ENCODE assay signal across 17 cellular contexts in the genomic region with DNA sequence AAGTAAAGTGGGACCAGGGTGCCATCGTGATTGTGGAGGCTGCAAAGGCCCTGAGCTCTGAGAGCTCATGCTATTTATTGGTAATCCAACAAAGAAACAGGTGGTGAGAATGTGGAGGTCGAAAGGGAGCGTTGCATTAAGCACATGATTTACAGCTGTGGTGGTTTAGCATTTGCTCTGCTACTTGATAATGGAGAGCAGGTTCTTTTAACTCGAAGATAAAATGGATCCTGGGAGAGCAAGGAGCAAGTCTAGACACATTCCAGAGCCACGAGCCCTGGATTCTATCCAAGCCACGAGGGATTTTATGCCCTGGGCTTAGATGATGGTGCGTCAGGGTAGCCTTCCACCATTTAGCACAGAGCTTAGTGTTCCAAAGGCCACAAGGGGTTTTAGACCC.
DNase-seq lines count a peak whose midpoint lies in the region; ATAC-seq and TF ChIP-seq lines count a peak whose summit lies in the region.
"Had no signal": no experiment of that assay in that cellular context is flagged by ENCODE, and none has a peak within 500 bp of the region (broad histone marks: within the 10 kb centered on the region; RNA-seq: fewer than 3 reads in every experiment).

No MANE protein-coding gene starts in this region.

- H3K9ac ChIP-seq in smooth muscle cell (ENCODE audit: low read depth), result no peak overlapping the region

- H3K4me1 Mint-ChIP-seq in activated CD4-positive, alpha-beta T cell treated with anti-CD3 and anti-CD28 coated beads, Interleukin-2, amount 10 ng/mL, durations not matched to agents 24 days and 14 days, result no peaks in the 10 kb centered on the region
- H3K4me1 Mint-ChIP-seq in stimulated activated naive B cell treated with anti-CD40 and anti-IgM and Interleukin-4, amounts not matched to agents 10 μg/mL and 1 μg/mL and 100 μg/mL, for 72 hours, result no peaks in the 10 kb centered on the region
- H3K4me1 Mint-ChIP-seq: H9 had no signal

- intact Hi-C loops in activated CD4-positive, alpha-beta T cell treated with anti-CD3 and anti-CD28 coated beads, Interleukin-2, amount 10 ng/mL, durations not matched to agents 24 days and 14 days (cut with micrococcal nuclease), result no loop called here

- 32% methylated on average over 7 of the region's 7 CpGs for WGBS in smooth muscle cell (ENCODE audit: low lambda C conversion rate)

- H3K4me3 Mint-ChIP-seq in activated CD4-positive, alpha-beta T cell treated with anti-CD3 and anti-CD28 coated beads, Interleukin-2, amount 10 ng/mL, durations not matched to agents 24 days and 14 days, result no peak overlapping the region
- H3K4me3 Mint-ChIP-seq in stimulated activated naive B cell treated with anti-CD40 and anti-IgM and Interleukin-4, amounts not matched to agents 10 μg/mL and 1 μg/mL and 100 μg/mL, for 72 hours, result no peak overlapping the region
- H3K4me3 Mint-ChIP-seq: H9 had no signal

- H3K27me3 Mint-ChIP-seq in activated CD4-positive, alpha-beta T cell treated with anti-CD3 and anti-CD28 coated beads, Interleukin-2, amount 10 ng/mL, durations not matched to agents 24 days and 14 days, result no peaks in the 10 kb centered on the region
- no peaks in the 10 kb centered on the region for H3K27me3 Mint-ChIP-seq in stimulated activated naive B cell treated with anti-CD40 and anti-IgM and Interleukin-4, amounts not matched to agents 10 μg/mL and 1 μg/mL and 100 μg/mL, for 72 hours

- H4K20me1 ChIP-seq in smooth muscle cell (ENCODE audit: low read depth), result no peaks in the 10 kb centered on the region

- no peak overlapping the region for H2AFZ ChIP-seq in smooth muscle cell (ENCODE audit: low read depth)

- H3K9me3 ChIP-seq in smooth muscle cell (replicated peaks; ENCODE audit: low read depth), result no peaks in the 10 kb centered on the region

- no peaks in the 10 kb centered on the region for H3K79me2 ChIP-seq in smooth muscle cell (ENCODE audit: low read depth)

- H3K27ac ChIP-seq in smooth muscle cell (ENCODE audit: low read depth), result peak overlapping the region; percentile 42
- H3K27ac ChIP-seq: C4-2B had no signal

- H3K9me3 Mint-ChIP-seq in activated CD4-positive, alpha-beta T cell treated with anti-CD3 and anti-CD28 coated beads, Interleukin-2, amount 10 ng/mL, durations not matched to agents 24 days and 14 days, result peaks cover 16% of the 10 kb centered on the region
- H3K9me3 Mint-ChIP-seq in stimulated activated naive B cell treated with anti-CD40 and anti-IgM and Interleukin-4, amounts not matched to agents 10 μg/mL and 1 μg/mL and 100 μg/mL, for 72 hours, result peaks cover 3 to 9% of the 10 kb centered on the region in 2 donors
- H3K9me3 Mint-ChIP-seq: H9 had no signal

- no peaks in the 10 kb centered on the region for H3K36me3 ChIP-seq in smooth muscle cell (ENCODE audit: low read depth)

- H3K27ac Mint-ChIP-seq in activated CD4-positive, alpha-beta T cell treated with anti-CD3 and anti-CD28 coated beads, Interleukin-2, amount 10 ng/mL, durations not matched to agents 24 days and 14 days, result no peak overlapping the region
- no peak overlapping the region for H3K27ac Mint-ChIP-seq in stimulated activated naive B cell treated with anti-CD40 and anti-IgM and Interleukin-4, amounts not matched to agents 10 μg/mL and 1 μg/mL and 100 μg/mL, for 72 hours
- H3K27ac Mint-ChIP-seq: H9 had no signal

- H3K27me3 ChIP-seq in smooth muscle cell (ENCODE audit: low read depth), result no peaks in the 10 kb centered on the region

- no peak overlapping the region for H3K4me2 ChIP-seq in smooth muscle cell

- H3K4me1 ChIP-seq in smooth muscle cell (ENCODE audit: low read depth), result peaks cover 4% of the 10 kb centered on the region

- H3K4me3 ChIP-seq in smooth muscle cell, result no peak overlapping the region

- ATAC-seq in stimulated activated naive B cell treated with anti-CD40 and anti-IgM and Interleukin-4, amounts not matched to agents 10 μg/mL and 1 μg/mL and 100 μg/mL, for 72 hours (replicated peaks), result no peak

- H3F3A ChIP-seq in smooth muscle cell (ENCODE audit: low read depth), result no peaks in the 10 kb centered on the region

- DNase-seq in NCI-H748 (lab: John Stamatoyannopoulos, UW; ENCODE audit: unreplicated experiment), result peak; percentile 28
- DNase-seq in NCI-H748 treated with DMSO at 0.1 percent for 48 hours (lab: John Stamatoyannopoulos, UW), result no peak
- DNase-seq in amniotic epithelial cell (ENCODE audit: low read depth), result peak; percentile 84
- DNase-seq in iris pigment epithelial cell (ENCODE audit: low read depth), result peak; percentile 7
- DNase-seq in smooth muscle cell (lab: John Stamatoyannopoulos, UW; ENCODE audit: unreplicated experiment), result no peak
- no peak for DNase-seq in activated CD4-positive, alpha-beta T cell treated with anti-CD3 and anti-CD28 coated beads, Interleukin-2, amount 10 ng/mL, durations not matched to agents 24 days and 14 days
- no peak for DNase-seq in stimulated activated CD8-positive, alpha-beta memory T cell treated with anti-CD3 and anti-CD28 coated beads, Interleukin-4, amount 100 ng/mL, for 48 hours
- no peak for DNase-seq in stimulated activated naive B cell treated with anti-CD40 and anti-IgM and Interleukin-4, amounts not matched to agents 10 μg/mL and 1 μg/mL and 100 μg/mL, for 72 hours
- DNase-seq: DMS53, H9, IMR-90, Kasumi-1, NCI-H1436, NCI-H2081, NCI-H774, SHP77 treated with DMSO at 0.1 percent for 48 hours had no signal

- H3K36me3 Mint-ChIP-seq in activated CD4-positive, alpha-beta T cell treated with anti-CD3 and anti-CD28 coated beads, Interleukin-2, amount 10 ng/mL, durations not matched to agents 24 days and 14 days (ENCODE audit: low read depth), result no peaks in the 10 kb centered on the region
- no peaks in the 10 kb centered on the region for H3K36me3 Mint-ChIP-seq in stimulated activated naive B cell treated with anti-CD40 and anti-IgM and Interleukin-4, amounts not matched to agents 10 μg/mL and 1 μg/mL and 100 μg/mL, for 72 hours

- no peak for TF ChIP-seq CTCF in smooth muscle cell (IDR thresholded peaks at IDR 0.05; ENCODE audit: borderline replicate concordance, insufficient read depth, poor library complexity, severe bottlenecking)

Comparison
In these comparisons a context has a peak if more than half of its experiments do, and no peak if none do; other contexts are left out.
1. DNase-seq: peak in NCI-H748 (single experiment), amniotic epithelial cell (single experiment) and iris pigment epithelial cell (single experiment); none in NCI-H748 treated with DMSO at 0.1 percent for 48 hours (single experiment), smooth muscle cell (single experiment), activated CD4-positive, alpha-beta T cell treated with anti-CD3 and anti-CD28 coated beads, Interleukin-2, amount 10 ng/mL, durations not matched to agents 24 days and 14 days (single experiment), stimulated activated CD8-positive, alpha-beta memory T cell treated with anti-CD3 and anti-CD28 coated beads, Interleukin-4, amount 100 ng/mL, for 48 hours (single experiment) and stimulated activated naive B cell treated with anti-CD40 and anti-IgM and Interleukin-4, amounts not matched to agents 10 μg/mL and 1 μg/mL and 100 μg/mL, for 72 hours (single experiment).